Comparison of ENCODE assay signal across 8 cellular contexts in genomic region chr9:37486256-37486615, GRCh38. TPM values are rescaled to one million over a fixed set of nuclear protein-coding genes. Genes with fewer than 3 reads are reported as not detected.
DNase-seq lines count a peak whose midpoint lies in the region; ATAC-seq and TF ChIP-seq lines count a peak whose summit lies in the region.

No MANE protein-coding gene starts in this region.

- no peak for TF ChIP-seq CTCF in kidney epithelial cell (IDR thresholded peaks at IDR 0.05; ENCODE audit: insufficient read depth, low read length, poor library complexity, severe bottlenecking)

- peaks cover 34% of the 10 kb centered on the region for H3K4me1 Mint-ChIP-seq in T-helper 2 cell treated with Interferon-gamma antibody and Interleukin-4, amounts not matched to agents 5 μg/mL and 100 μg/mL, for 36 hours (ENCODE audit: low read depth)
- peaks cover 42% of the 10 kb centered on the region for H3K4me1 Mint-ChIP-seq in activated naive CD8-positive, alpha-beta T cell treated with anti-CD3 and anti-CD28 coated beads, Interleukin-2, amount 50 U/mL, for 24 hours

- peak overlapping the region; percentile 70 for H3K27ac ChIP-seq in substantia nigra (ENCODE audit: low read depth, low read length, poor library complexity, severe bottlenecking)

- no peaks in the 10 kb centered on the region for H3K36me3 ChIP-seq in kidney epithelial cell (ENCODE audit: control insufficient read depth, insufficient read depth, low read length)

- no peaks in the 10 kb centered on the region for H3K27me3 ChIP-seq in kidney epithelial cell (ENCODE audit: control insufficient read depth, insufficient read depth, low read length)

- H3K36me3 Mint-ChIP-seq in T-helper 2 cell treated with Interferon-gamma antibody and Interleukin-4, amounts not matched to agents 5 μg/mL and 100 μg/mL, for 36 hours (ENCODE audit: low read depth) = peaks cover 25% of the 10 kb centered on the region
- peaks cover 34% of the 10 kb centered on the region for H3K36me3 Mint-ChIP-seq in activated naive CD8-positive, alpha-beta T cell treated with anti-CD3 and anti-CD28 coated beads, Interleukin-2, amount 50 U/mL, for 24 hours (ENCODE audit: low read depth)

- peak overlapping the region; percentile 79 for H3K4me3 ChIP-seq in kidney epithelial cell (ENCODE audit: low read depth, low read length)

- DNase-seq in T-helper 2 cell treated with Interferon-gamma antibody and Interleukin-4, amounts not matched to agents 5 μg/mL and 100 μg/mL, for 36 hours (ENCODE audit: low spot score) = no peak
- DNase-seq in T-helper 2 cell (no peak), kidney epithelial cell (ENCODE audit: low read depth) (no peak), substantia nigra (lab: John Stamatoyannopoulos, UW) (peak in 2 of 49 donors; percentile 36 to 48), HEK293T (ENCODE audit: extremely low spot score) (no peak), NCI-H226 (no peak)
- DNase-seq in activated naive CD8-positive, alpha-beta T cell treated with anti-CD3 and anti-CD28 coated beads, Interleukin-2, amount 50 U/mL, for 24 hours = no peak

- peak overlapping the region; percentile 96 for H3K27ac Mint-ChIP-seq in T-helper 2 cell treated with Interferon-gamma antibody and Interleukin-4, amounts not matched to agents 5 μg/mL and 100 μg/mL, for 36 hours
- peak overlapping the region; percentile 86 for H3K27ac Mint-ChIP-seq in activated naive CD8-positive, alpha-beta T cell treated with anti-CD3 and anti-CD28 coated beads, Interleukin-2, amount 50 U/mL, for 24 hours

- H3K27me3 Mint-ChIP-seq in T-helper 2 cell treated with Interferon-gamma antibody and Interleukin-4, amounts not matched to agents 5 μg/mL and 100 μg/mL, for 36 hours (ENCODE audit: low read depth) = peaks cover 8% of the 10 kb centered on the region
- H3K27me3 Mint-ChIP-seq in activated naive CD8-positive, alpha-beta T cell treated with anti-CD3 and anti-CD28 coated beads, Interleukin-2, amount 50 U/mL, for 24 hours = peaks cover 6% of the 10 kb centered on the region

- POLR2A ChIA-PET in HEK293T (lab: Yijun Ruan, JAX) = interaction anchor here (0.9 to 3.2 kb wide), 8 partner anchors 9 to 106 kb away, joined by 3 to 27 read pairs (median 5); partner anchors contain the start of genes TOMM5 and ZBTB5

- CTCF ChIA-PET in HEK293T (lab: Yijun Ruan, JAX) = no interaction called here

- H3K9me3 Mint-ChIP-seq in T-helper 2 cell treated with Interferon-gamma antibody and Interleukin-4, amounts not matched to agents 5 μg/mL and 100 μg/mL, for 36 hours = no peaks in the 10 kb centered on the region
- H3K9me3 Mint-ChIP-seq in activated naive CD8-positive, alpha-beta T cell treated with anti-CD3 and anti-CD28 coated beads, Interleukin-2, amount 50 U/mL, for 24 hours = no peaks in the 10 kb centered on the region

- peak overlapping the region; percentile 93 for H3K4me3 Mint-ChIP-seq in T-helper 2 cell treated with Interferon-gamma antibody and Interleukin-4, amounts not matched to agents 5 μg/mL and 100 μg/mL, for 36 hours
- peak overlapping the region; percentile 90 for H3K4me3 Mint-ChIP-seq in activated naive CD8-positive, alpha-beta T cell treated with anti-CD3 and anti-CD28 coated beads, Interleukin-2, amount 50 U/mL, for 24 hours

- peak; percentile 0 for ATAC-seq in activated naive CD8-positive, alpha-beta T cell treated with anti-CD3 and anti-CD28 coated beads, Interleukin-2, amount 50 U/mL, for 24 hours
- ATAC-seq in HG03097 (IDR thresholded peaks at IDR 0.05; ENCODE audit: low FRiP score, unreplicated experiment) = no peak

TF ChIP-seq in HEK293T, 16 proteins besides CTCF, POLR2A, EP300 and RAD21:
- TF ChIP-seq TARDBP (IDR thresholded peaks at IDR 0.05) (no peak), ELF4 (IDR thresholded peaks at IDR 0.05) (no peak), NFRKB (IDR thresholded peaks at IDR 0.05) (no peak), ARNT (IDR thresholded peaks at IDR 0.05) (no peak), FOXA1 (IDR thresholded peaks at IDR 0.05) (no peak), CTBP1 (IDR thresholded peaks at IDR 0.05; ENCODE audit: borderline replicate concordance) (no peak), LEF1 (IDR thresholded peaks at IDR 0.05; ENCODE audit: borderline replicate concordance) (no peak), L3MBTL2 (conservative IDR thresholded peaks at IDR 0.05) (no peak), HDGF (IDR thresholded peaks at IDR 0.05; ENCODE audit: borderline replicate concordance) (no peak), BHLHE40 (IDR thresholded peaks at IDR 0.05; ENCODE audit: borderline replicate concordance) (no peak), FOXM1 (IDR thresholded peaks at IDR 0.05; ENCODE audit: borderline replicate concordance) (no peak), SUZ12 (IDR thresholded peaks at IDR 0.05) (no peak)

RNA-seq across cellular contexts. Expression of gene POLR1E, which starts 0.5 kb away (rescaled TPM):
- 24.4 and 26.9 TPM in 2 replicates for total RNA-seq in kidney epithelial cell

RNA-seq across cellular contexts. Expression of gene ZBTB5, which starts 21.0 kb away (rescaled TPM):
- 12.4 and 14.1 TPM in 2 replicates for total RNA-seq in kidney epithelial cell
